ENCODE assay signal across 8 cellular contexts in genomic region chr10:91298224-91298862, GRCh38.
DNase-seq lines count a peak whose midpoint lies in the region; ATAC-seq and TF ChIP-seq lines count a peak whose summit lies in the region.

No MANE protein-coding gene starts in this region.

- H3K79me2 ChIP-seq in OCI-LY7 (ENCODE audit: insufficient read depth, low read depth, low read length) (no peaks in the 10 kb centered on the region), fibroblast of lung (ENCODE audit: control insufficient read depth, insufficient read depth, low read length) (no peaks in the 10 kb centered on the region)

- in situ Hi-C loops in Caki2 (cut with HindIII; ENCODE audit: low pct_unique_long_range_greater_than_20kb, low sequenced_read_pairs): no loop called here

- CTCF ChIA-PET in OCI-LY7 (lab: Charles Lee; ENCODE audit: unreplicated experiment): interaction anchor here (0.9 to 1.2 kb wide), 3 partner anchors 15 to 387 kb away, joined by 3 to 4 read pairs (median 3); no protein-coding TSS in a partner anchor
- CTCF ChIA-PET in naive thymus-derived CD4-positive, alpha-beta T cell (lab: Charles Lee): interaction anchor here (0.5 to 3.8 kb wide), 22 partner anchors 10 to 995 kb away, joined by 3 to 68 read pairs (median 4); partner anchors contain the start of genes BTAF1 and PPP1R3C

- ATAC-seq in GM21423 (IDR thresholded peaks at IDR 0.05; ENCODE audit: unreplicated experiment): peak; percentile 94
- peak; percentile 96 for ATAC-seq in naive thymus-derived CD4-positive, alpha-beta T cell
- ATAC-seq in stimulated activated effector memory CD8-positive, alpha-beta T cell treated with anti-CD3 and anti-CD28 coated beads, Interleukin-12 subunit alpha, Interleukin-12 subunit beta, amount 100 ng/mL, for 72 hours: peak; percentile 92

- TF ChIP-seq CTCF in OCI-LY7 (conservative IDR thresholded peaks at IDR 0.05; ENCODE audit: low read length) (peak; percentile 90), fibroblast of lung (conservative IDR thresholded peaks at IDR 0.05 in 1 of 2, IDR thresholded peaks at IDR 0.05 in 1 of 2; ENCODE audit: low read depth in 1 of 2, low read length in 2 of 2) (peak; percentile 90 to 94)

- no peaks in the 10 kb centered on the region for H3K27me3 ChIP-seq in fibroblast of lung (ENCODE audit: control insufficient read depth, insufficient read depth, low read length)
- no peaks in the 10 kb centered on the region for H3K27me3 ChIP-seq in naive thymus-derived CD4-positive, alpha-beta T cell (ENCODE audit: control insufficient read depth in 2 of 2, insufficient read depth in 2 of 2, low read length in 2 of 2)

- intact Hi-C loops in OCI-LY7 (cut with micrococcal nuclease; ENCODE audit: unreplicated experiment): loop anchor here (2.0 to 5.0 kb wide), 3 partner anchors 114 to 610 kb away; partner anchors contain the start of genes FGFBP3 and HECTD2
- intact Hi-C loops in naive thymus-derived CD4-positive, alpha-beta T cell (cut with micrococcal nuclease): loop anchor here (1.0 to 10.0 kb wide), 11 partner anchors 89 to 615 kb away; partner anchors contain the start of gene HECTD2 (in 2 of the 2)

- H3K27ac Mint-ChIP-seq in naive thymus-derived CD4-positive, alpha-beta T cell: peak overlapping the region in 4 of 9 donors; percentile 7 to 74 (median 42)
- no peak overlapping the region for H3K27ac Mint-ChIP-seq in stimulated activated effector memory CD8-positive, alpha-beta T cell treated with anti-CD3 and anti-CD28 coated beads, Interleukin-12 subunit alpha, Interleukin-12 subunit beta, amount 100 ng/mL, for 72 hours

- no peaks in the 10 kb centered on the region for H3K9me3 Mint-ChIP-seq in naive thymus-derived CD4-positive, alpha-beta T cell
- H3K9me3 Mint-ChIP-seq in stimulated activated effector memory CD8-positive, alpha-beta T cell treated with anti-CD3 and anti-CD28 coated beads, Interleukin-12 subunit alpha, Interleukin-12 subunit beta, amount 100 ng/mL, for 72 hours: no peaks in the 10 kb centered on the region

- POLR2A ChIA-PET in OCI-LY7 (lab: Charles Lee): interaction anchor here (1.3 to 1.7 kb wide), 3 partner anchors 13 to 337 kb away, joined by 4 to 6 read pairs (median 5); no protein-coding TSS in a partner anchor
- POLR2A ChIA-PET in naive thymus-derived CD4-positive, alpha-beta T cell (lab: Charles Lee): interaction anchor here (0.7 to 1.9 kb wide), 3 partner anchors 111 to 625 kb away, joined by 3 to 8 read pairs (median 5); partner anchors contain the start of gene BTAF1

- H3K9me2 ChIP-seq in OCI-LY7 (ENCODE audit: insufficient read depth, low read length): no peaks in the 10 kb centered on the region

- H3K4me1 ChIP-seq in OCI-LY7 (ENCODE audit: insufficient read depth, low read length, poor library complexity, severe bottlenecking) (no peaks in the 10 kb centered on the region), fibroblast of lung (ENCODE audit: control insufficient read depth, extremely low read depth, insufficient read depth, low read length) (no peaks in the 10 kb centered on the region)
- peaks cover 0 to 4% of the 10 kb centered on the region in 2 donors for H3K4me1 ChIP-seq in naive thymus-derived CD4-positive, alpha-beta T cell (ENCODE audit: control insufficient read depth in 2 of 2, insufficient read depth in 2 of 2, low read length in 2 of 2)

- H3K36me3 ChIP-seq in OCI-LY7 (ENCODE audit: insufficient read depth, low read length) (no peaks in the 10 kb centered on the region), fibroblast of lung (ENCODE audit: control insufficient read depth, insufficient read depth, low read length) (no peaks in the 10 kb centered on the region)
- no peaks in the 10 kb centered on the region for H3K36me3 ChIP-seq in naive thymus-derived CD4-positive, alpha-beta T cell (ENCODE audit: control insufficient read depth in 2 of 3, insufficient read depth in 3 of 3, low read length in 3 of 3)

- peak overlapping the region; percentile 60; the same call in 1 of the 2 replicates for H2AFZ ChIP-seq in OCI-LY7 (ENCODE audit: low read length)
- H2AFZ ChIP-seq in fibroblast of lung (ENCODE audit: low read length): peak overlapping the region; percentile 76

- H3K9ac ChIP-seq in fibroblast of lung (ENCODE audit: insufficient read depth, low read length): no peak overlapping the region

- no peaks in the 10 kb centered on the region for H3K9me3 ChIP-seq in OCI-LY7 (ENCODE audit: low read length)
- H3K9me3 ChIP-seq in fibroblast of lung (ENCODE audit: control insufficient read depth, insufficient read depth, low read depth, low read length): no peaks in the 10 kb centered on the region
- H3K9me3 ChIP-seq in naive thymus-derived CD4-positive, alpha-beta T cell (ENCODE audit: control insufficient read depth in 2 of 3, low read length in 3 of 3): no peaks in the 10 kb centered on the region

- H4K20me1 ChIP-seq in OCI-LY7 (ENCODE audit: insufficient read depth, low read length) (no peaks in the 10 kb centered on the region), fibroblast of lung (ENCODE audit: control insufficient read depth, extremely low read depth, insufficient read depth, low read length) (no peaks in the 10 kb centered on the region)

- peak overlapping the region; percentile 67 to 83 (median 74) for H3K4me3 Mint-ChIP-seq in naive thymus-derived CD4-positive, alpha-beta T cell
- peak overlapping the region; percentile 47 for H3K4me3 Mint-ChIP-seq in stimulated activated effector memory CD8-positive, alpha-beta T cell treated with anti-CD3 and anti-CD28 coated beads, Interleukin-12 subunit alpha, Interleukin-12 subunit beta, amount 100 ng/mL, for 72 hours

- H3K4me2 ChIP-seq in OCI-LY7 (ENCODE audit: low read length): peak overlapping the region; percentile 35; the same call in 1 of the 2 replicates
- H3K4me2 ChIP-seq in fibroblast of lung (ENCODE audit: extremely low read depth, insufficient read depth, low read length): peak overlapping the region; percentile 59

- DNase-seq in Caki2 (ENCODE audit: low read depth): peak; percentile 74
- peak; percentile 65 for DNase-seq in HuH-7 (ENCODE audit: low spot score)
- peak; percentile 78 for DNase-seq in OCI-LY7 (ENCODE audit: low spot score)
- DNase-seq in activated T-cell treated with anti-CD3 and anti-CD28 coated beads, Interleukin-2, amount 50 U/mL, for 48 hours: peak; percentile 87 to 89
- peak; percentile 81 to 83 for DNase-seq in fibroblast of lung (ENCODE audit: low read depth in 2 of 2)
- DNase-seq in naive thymus-derived CD4-positive, alpha-beta T cell: peak; percentile 63 to 84 (median 77)
- DNase-seq in stimulated activated effector memory CD8-positive, alpha-beta T cell treated with anti-CD3 and anti-CD28 coated beads, Interleukin-12 subunit alpha, Interleukin-12 subunit beta, amount 100 ng/mL, for 72 hours (ENCODE audit: low spot score in 2 of 2): peak; percentile 66 to 87

- H3K36me3 Mint-ChIP-seq in naive thymus-derived CD4-positive, alpha-beta T cell: no peaks in the 10 kb centered on the region
- no peaks in the 10 kb centered on the region for H3K36me3 Mint-ChIP-seq in stimulated activated effector memory CD8-positive, alpha-beta T cell treated with anti-CD3 and anti-CD28 coated beads, Interleukin-12 subunit alpha, Interleukin-12 subunit beta, amount 100 ng/mL, for 72 hours

- BruUV-seq in OCI-LY7 (replicated peaks; lab: Mats Ljungman, UMichigan): no TSS peak

- peaks cover 4 to 11% (median 10%) of the 10 kb centered on the region in 7 donors for H3K4me1 Mint-ChIP-seq in naive thymus-derived CD4-positive, alpha-beta T cell
- peaks cover 8% of the 10 kb centered on the region for H3K4me1 Mint-ChIP-seq in stimulated activated effector memory CD8-positive, alpha-beta T cell treated with anti-CD3 and anti-CD28 coated beads, Interleukin-12 subunit alpha, Interleukin-12 subunit beta, amount 100 ng/mL, for 72 hours

- H3K27ac ChIP-seq in OCI-LY7 (ENCODE audit: low read depth, low read length, poor library complexity, severe bottlenecking) (no peak overlapping the region), fibroblast of lung (ENCODE audit: insufficient read depth, low read length) (no peak overlapping the region)
- no peak overlapping the region for H3K27ac ChIP-seq in naive thymus-derived CD4-positive, alpha-beta T cell (ENCODE audit: low read depth, low read length)

- no peak overlapping the region for H3K4me3 ChIP-seq in OCI-LY7 (ENCODE audit: low read depth, low read length, poor library complexity, severe bottlenecking)
- peak overlapping the region; percentile 21 to 66 (median 53) for H3K4me3 ChIP-seq in fibroblast of lung (replicated peaks in 1 of 4; ENCODE audit: control extremely low read depth in 1 of 4, insufficient read depth in 1 of 4, low read depth in 3 of 4, low read length in 4 of 4)
- peak overlapping the region; percentile 53 for H3K4me3 ChIP-seq in naive thymus-derived CD4-positive, alpha-beta T cell (ENCODE audit: low read length)

- H3K27me3 Mint-ChIP-seq in naive thymus-derived CD4-positive, alpha-beta T cell: peaks cover 6 to 16% (median 10%) of the 10 kb centered on the region in 5 donors
